8 cellular contexts compared by ENCODE assay signal in the genomic region with DNA sequence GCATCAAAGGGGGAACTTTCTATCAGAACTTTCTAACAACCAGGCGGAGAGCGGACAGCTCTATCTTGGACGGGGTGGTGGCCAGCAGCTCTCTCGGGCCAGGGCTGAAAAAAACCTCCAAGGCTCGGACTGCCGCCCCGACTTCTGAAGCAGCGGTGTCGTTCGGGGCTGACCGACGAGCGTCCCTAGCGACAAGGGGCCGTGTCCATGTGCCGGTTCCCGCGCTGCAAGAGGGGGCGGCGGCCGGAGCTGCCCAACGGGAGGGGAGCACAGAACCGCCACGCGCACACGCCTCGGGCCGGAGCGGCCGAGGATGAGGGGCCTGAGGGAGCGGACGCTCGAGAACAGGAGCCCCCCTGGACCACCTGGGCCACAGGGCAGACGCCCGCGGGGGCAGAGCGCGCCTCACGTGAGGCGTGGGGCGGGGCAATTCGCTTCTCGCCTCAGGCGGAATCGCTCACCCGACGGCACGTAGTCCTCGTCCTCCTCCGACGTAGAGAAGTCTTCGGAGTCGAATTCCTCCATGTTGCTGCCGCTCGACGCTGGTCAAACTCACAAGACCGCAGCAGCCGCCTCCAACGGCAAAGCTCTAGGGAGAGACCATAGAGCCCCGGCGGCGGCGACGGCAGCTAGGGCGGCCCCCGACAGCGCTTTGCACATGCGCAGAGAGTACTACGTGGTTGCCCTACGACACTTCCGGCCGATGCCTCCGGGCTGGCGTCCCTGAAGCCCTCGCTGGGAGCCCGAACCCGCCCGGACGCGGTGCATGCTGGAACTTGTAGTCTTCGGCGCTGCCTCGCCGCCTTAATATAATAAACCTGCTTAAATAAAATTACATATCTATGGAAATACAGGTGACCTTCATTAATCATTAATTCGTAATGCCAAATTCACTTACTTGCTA. TPM values are rescaled to one million over a fixed set of nuclear protein-coding genes. Genes with fewer than 3 reads are reported as not detected.
A peak's percentile ranks its signal among the peaks of the same experiment; 100 is the strongest.
DNase-seq lines count a peak whose midpoint lies in the region; ATAC-seq and TF ChIP-seq lines count a peak whose summit lies in the region.

A gene (minus strand): TSS at position 676 of the 904 bp plus-strand sequence. CDS start 151 bp downstream, at position 525.

- H2BK5ac ChIP-seq in trophoblast cell (ENCODE audit: low read depth, low read length, poor library complexity): peak within 1 kb of the TSS; percentile 85

- H3K27ac ChIP-seq in cardiac muscle cell: peak within 1 kb of the TSS; percentile 86
- H3K27ac ChIP-seq in trophoblast cell (ENCODE audit: low read depth, low read length): peak within 1 kb of the TSS; percentile 73
- H3K27ac ChIP-seq in transverse colon: peak within 1 kb of the TSS; percentile 94 to 98 (median 96)

- in situ Hi-C loops in transverse colon (cut with MboI; ENCODE audit: low pct_ligation_motif_present in 1 of 4, low pct_unique_long_range_greater_than_20kb in 1 of 4, low sequenced_read_pairs in 3 of 4): no loop called here

- peaks cover 14% of the 10 kb centered on the region for H3K4me1 ChIP-seq in adipocyte (ENCODE audit: control insufficient read depth, insufficient read depth, low read length)
- no peaks in the 10 kb centered on the region for H3K4me1 ChIP-seq in cardiac muscle cell (ENCODE audit: low read depth)
- no peaks in the 10 kb centered on the region for H3K4me1 ChIP-seq in trophoblast cell (ENCODE audit: control insufficient read depth in 1 of 2, insufficient read depth in 2 of 2, low read length in 2 of 2)
- peaks cover 0 to 29% (median 12%) of the 10 kb centered on the region in 4 donors for H3K4me1 ChIP-seq in transverse colon

- peak within 1 kb of the TSS; percentile 96 for H3K4ac ChIP-seq in trophoblast cell (ENCODE audit: low read depth, low read length)

- no peak within 1 kb of the TSS for H3K23ac ChIP-seq in trophoblast cell (ENCODE audit: low read length)

- no peaks in the 10 kb centered on the region for H3K36me3 ChIP-seq in adipocyte (ENCODE audit: control insufficient read depth, insufficient read depth, low read length, severe bottlenecking)
- no peaks in the 10 kb centered on the region for H3K36me3 ChIP-seq in cardiac muscle cell
- peaks cover 0 to 2% of the 10 kb centered on the region in 2 experiments for H3K36me3 ChIP-seq in trophoblast cell (ENCODE audit: control insufficient read depth in 1 of 2, insufficient read depth in 2 of 2, low read length in 2 of 2)
- H3K36me3 ChIP-seq in transverse colon: no peaks in the 10 kb centered on the region

- H2BK120ac ChIP-seq in trophoblast cell (ENCODE audit: insufficient read depth, low read length, poor library complexity): peak within 1 kb of the TSS; percentile 70

- peaks cover 12% of the 10 kb centered on the region for H3K79me1 ChIP-seq in trophoblast cell (ENCODE audit: low read length)

- no peak within 1 kb of the TSS for H2BK12ac ChIP-seq in trophoblast cell (ENCODE audit: low read length)

- peak within 1 kb of the TSS; percentile 88 for H4K8ac ChIP-seq in trophoblast cell (ENCODE audit: low read depth, low read length)

- TF ChIP-seq EP300 in transverse colon (IDR thresholded peaks at IDR 0.05; ENCODE audit: low read depth): no peak

- H3K79me2 ChIP-seq in trophoblast cell (ENCODE audit: control insufficient read depth, insufficient read depth, low read length, poor library complexity): peaks cover 10% of the 10 kb centered on the region

- H3K9ac ChIP-seq in adipocyte (ENCODE audit: low read length) (peak within 1 kb of the TSS; percentile 88), trophoblast cell (ENCODE audit: low read length) (peak within 1 kb of the TSS; percentile 88)

- peak within 1 kb of the TSS; percentile 78 for H3K14ac ChIP-seq in trophoblast cell (ENCODE audit: low read length)

- H4K12ac ChIP-seq in trophoblast cell (ENCODE audit: low read depth, low read length): peak within 1 kb of the TSS; percentile 81

- H2AK5ac ChIP-seq in trophoblast cell (ENCODE audit: low read length): peak within 1 kb of the TSS; percentile 21

- H3K27me3 ChIP-seq in adipocyte (replicated peaks; ENCODE audit: control insufficient read depth, insufficient read depth, low read length): no peaks in the 10 kb centered on the region
- no peaks in the 10 kb centered on the region for H3K27me3 ChIP-seq in cardiac muscle cell
- H3K27me3 ChIP-seq in trophoblast cell (ENCODE audit: insufficient read depth, low read length): no peaks in the 10 kb centered on the region
- H3K27me3 ChIP-seq in transverse colon: no peaks in the 10 kb centered on the region

- H2AFZ ChIP-seq in trophoblast cell (ENCODE audit: insufficient read depth, low read length, poor library complexity): peak within 1 kb of the TSS; percentile 99

- no CpG with 5 or more reads among the region's 85 CpGs for WGBS in trophoblast cell (ENCODE audit: extremely low coverage, insufficient coverage, insufficient read length)
- WGBS in transverse colon (ENCODE audit: low coverage in 1 of 2), 2 donors: 1% methylated on average over 56 of the region's 85 CpGs; no CpG with 5 or more reads in 1 of the 2 donors

- H3K4me2 ChIP-seq in trophoblast cell (ENCODE audit: low read length): peak within 1 kb of the TSS; percentile 79

- peak within 1 kb of the TSS; percentile 92 for H4K91ac ChIP-seq in trophoblast cell (ENCODE audit: low read depth, low read length)

- DNase-seq in GM12865 (ENCODE audit: low read depth) (peak; percentile 96), NCI-H1417 treated with DMSO at 0.1 percent for 48 hours (lab: John Stamatoyannopoulos, UW) (peak; percentile 71), SW480 (ENCODE audit: low spot score) (peak; percentile 92), adipocyte (ENCODE audit: low read depth) (peak; percentile 99), cardiac muscle cell (ENCODE audit: low read depth in 1 of 2, low spot score in 1 of 2) (peak; percentile 96 to 98), trophoblast cell (peak; percentile 97 to 99), transverse colon (peak; percentile 96)

- TF ChIP-seq CTCF in GM12865 (IDR thresholded peaks at IDR 0.05; ENCODE audit: insufficient read depth, low read depth, low read length, missing control alignments) (peak; percentile 5), cardiac muscle cell (IDR thresholded peaks at IDR 0.05; ENCODE audit: low read depth, low read length) (no peak), transverse colon (IDR thresholded peaks at IDR 0.05) (no peak)

- ATAC-seq in HG02759 (IDR thresholded peaks at IDR 0.05; ENCODE audit: unreplicated experiment): peak; percentile 95

- no peaks in the 10 kb centered on the region for H3K9me3 ChIP-seq in adipocyte (ENCODE audit: control insufficient read depth, low read length)
- H3K9me3 ChIP-seq in cardiac muscle cell (ENCODE audit: low read depth): no peaks in the 10 kb centered on the region
- H3K9me3 ChIP-seq in trophoblast cell (ENCODE audit: insufficient read depth, low read depth, low read length): no peaks in the 10 kb centered on the region
- no peaks in the 10 kb centered on the region for H3K9me3 ChIP-seq in transverse colon

- H3K4me3 ChIP-seq in GM12865 (ENCODE audit: low read depth, low read length) (peak within 1 kb of the TSS; percentile 72), adipocyte (ENCODE audit: low read length) (peak within 1 kb of the TSS; percentile 98), cardiac muscle cell (peak within 1 kb of the TSS; percentile 51), trophoblast cell (ENCODE audit: low read depth, low read length) (peak within 1 kb of the TSS; percentile 98), transverse colon (peak within 1 kb of the TSS; percentile 65 to 96 (median 75))

- intact Hi-C loops in transverse colon (cut with DNase I; ENCODE audit: low total_unique reads): loop anchor here (5.0 kb wide), 1 partner anchor 214 kb away; a partner anchor contains a TSS

- H3K18ac ChIP-seq in trophoblast cell (ENCODE audit: low read length): peak within 1 kb of the TSS; percentile 91

- peak; percentile 67 for TF ChIP-seq POLR2A in transverse colon (IDR thresholded peaks at IDR 0.05)

RNA-seq across cellular contexts. Expression of the gene that starts here (rescaled TPM):
- 78.1 and 103 TPM in 2 replicates for total RNA-seq in cardiac muscle cell
- polyA plus RNA-seq in cardiac muscle cell: 114 and 116 TPM in 2 replicates
- 103 and 111 TPM in 2 replicates for polyA plus RNA-seq in trophoblast cell (2013)
- 100 to 1,000 TPM in 3 of 4 donors, 10 to 100 TPM in 1; 51.2 to 318 (median 145) TPM for total RNA-seq in transverse colon

Comparison
In these comparisons a context has a peak if more than half of its experiments do, and no peak if none do; other contexts are left out.
1. Peak in every context shown above with its lines: DNase-seq, ATAC-seq, H3K4me3 ChIP-seq and H3K27ac ChIP-seq.